ENCODE assay signal across 22 cellular contexts in the genomic region with DNA sequence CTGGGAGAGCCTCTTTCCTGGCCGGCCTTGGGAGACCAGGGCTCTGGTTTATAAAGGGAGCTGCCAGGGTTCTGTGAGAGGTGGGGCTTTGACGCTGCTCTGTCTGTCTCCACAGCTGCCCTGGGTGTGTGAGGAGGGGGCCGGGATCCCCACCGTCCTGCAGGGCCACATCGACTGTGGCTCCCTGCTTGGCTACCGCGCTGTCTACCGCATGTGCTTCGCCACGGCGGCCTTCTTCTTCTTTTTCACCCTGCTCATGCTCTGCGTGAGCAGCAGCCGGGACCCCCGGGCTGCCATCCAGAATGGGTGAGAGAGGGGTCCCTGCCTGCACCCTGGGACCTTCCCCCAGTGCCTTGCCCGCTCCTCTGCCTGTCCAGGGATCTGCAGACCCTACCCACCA. TPM values are rescaled to one million over a fixed set of nuclear protein-coding genes. Genes with fewer than 3 reads are reported as not detected.
A peak's percentile ranks its signal among the peaks of the same experiment; 100 is the strongest.
DNase-seq lines count a peak whose midpoint lies in the region; ATAC-seq, FAIRE-seq and TF ChIP-seq lines count a peak whose summit lies in the region.
"Had no signal": no experiment of that assay in that cellular context is flagged by ENCODE, and none has a peak within 500 bp of the region (broad histone marks: within the 10 kb centered on the region; RNA-seq: fewer than 3 reads in every experiment).

No MANE protein-coding gene starts in this region.

- H3K4me3 ChIP-seq in BLaER1 (peak overlapping the region; percentile 53; the same call in 1 of the 2 replicates), Karpas-422 (ENCODE audit: low read length) (peak overlapping the region; percentile 53), GM12878 (no peak overlapping the region), osteoblast (ENCODE audit: insufficient read depth, low read length) (no peak overlapping the region), kidney (ENCODE audit: low read length in 2 of 2) (no peak overlapping the region), mesenchymal stem cell (ENCODE audit: insufficient read depth in 1 of 2, low read depth in 1 of 2, low read length in 2 of 2) (no peak overlapping the region)

- H3K27ac ChIP-seq in BLaER1: peak overlapping the region; percentile 87
- no peak overlapping the region for H3K27ac ChIP-seq in Karpas-422 (ENCODE audit: low read length)
- no peak overlapping the region for H3K27ac ChIP-seq in GM12878 (ENCODE audit: control insufficient read depth, insufficient read depth)
- H3K27ac ChIP-seq in osteoblast (ENCODE audit: low read depth, low read length): no peak overlapping the region
- H3K27ac ChIP-seq in kidney (ENCODE audit: low read depth in 2 of 2, low read length in 2 of 2): no peak overlapping the region
- no peak overlapping the region for H3K27ac ChIP-seq in mesenchymal stem cell (ENCODE audit: low read length, poor library complexity, severe bottlenecking)

- no peak overlapping the region for H3K4ac ChIP-seq in mesenchymal stem cell (ENCODE audit: low read depth in 1 of 2, low read length in 2 of 2)

- ATAC-seq in GM12878 (no peak), GM19395 (IDR thresholded peaks at IDR 0.05; ENCODE audit: unreplicated experiment) (no peak)
- ATAC-seq: HCT116, PC-3, SK-N-SH treated with all-trans-retinoic acid at 6 μM for 48 hours had no signal

- no peak overlapping the region for H3K18ac ChIP-seq in mesenchymal stem cell (ENCODE audit: low read depth in 1 of 2, low read length in 2 of 2)

- H2BK5ac ChIP-seq in mesenchymal stem cell (ENCODE audit: low read depth, low read length, poor library complexity, severe bottlenecking): no peak overlapping the region

- DNase-seq in Karpas-422: no peak
- DNase-seq in GM12878 (ENCODE audit: low read depth, low spot score): no peak
- peak; percentile 73 for DNase-seq in osteoblast (ENCODE audit: insufficient read length, low spot score, missing footprints)
- DNase-seq in kidney: no peak
- DNase-seq in nucleus accumbens (lab: John Stamatoyannopoulos, UW): no peak
- DNase-seq in mesenchymal stem cell: no peak
- DNase-seq: AML-193, DMS79, KG1, NCI-H1694 treated with DMSO at 0.1 percent for 48 hours, NCI-H2081 treated with DMSO at 0.1 percent for 48 hours, NCI-H446 treated with DMSO at 0.1 percent for 48 hours, NCI-H526 treated with DMSO at 0.1 percent for 48 hours, PC-3, RPMI8226 had no signal

- H4K8ac ChIP-seq in mesenchymal stem cell (ENCODE audit: low read length): no peak overlapping the region

- no peak for TF ChIP-seq RAD21 in GM12878 (IDR thresholded peaks at IDR 0.05; ENCODE audit: insufficient read depth, low read depth, low read length)

- H4K91ac ChIP-seq in mesenchymal stem cell (ENCODE audit: low read length): no peak overlapping the region

- H3K4me2 ChIP-seq in BLaER1: peak overlapping the region; percentile 95
- peak overlapping the region; percentile 72 for H3K4me2 ChIP-seq in Karpas-422 (ENCODE audit: low read depth, low read length, poor library complexity, severe bottlenecking)
- no peak overlapping the region for H3K4me2 ChIP-seq in GM12878 (ENCODE audit: control insufficient read depth, insufficient read depth)
- H3K4me2 ChIP-seq in osteoblast (ENCODE audit: insufficient read depth, low read length): no peak overlapping the region
- no peak overlapping the region for H3K4me2 ChIP-seq in mesenchymal stem cell (ENCODE audit: low read length, poor library complexity, severe bottlenecking)

- no peak overlapping the region for H2BK15ac ChIP-seq in mesenchymal stem cell (ENCODE audit: low read depth, poor library complexity, severe bottlenecking)

- RAD21 ChIA-PET in GM12878 (lab: Charles Lee; ENCODE audit: unreplicated experiment): interaction anchor here (0.9 to 9.6 kb wide), 4 partner anchors 29 to 127 kb away, joined by 3 to 99 read pairs (median 52); no protein-coding TSS in a partner anchor

- H3K79me1 ChIP-seq in mesenchymal stem cell (replicated peaks; ENCODE audit: low read length, poor library complexity, severe bottlenecking): no peaks in the 10 kb centered on the region

- H4K20me1 ChIP-seq in BLaER1 (no peaks in the 10 kb centered on the region), Karpas-422 (ENCODE audit: insufficient read depth, low read depth, low read length) (no peaks in the 10 kb centered on the region), GM12878 (ENCODE audit: control insufficient read depth, insufficient read depth) (no peaks in the 10 kb centered on the region), osteoblast (ENCODE audit: insufficient read depth, low read length) (peaks cover 33% of the 10 kb centered on the region)

- CTCF ChIA-PET in GM12878 (lab: Yijun Ruan, JAX): interaction anchor here (1.0 to 10.6 kb wide), 8 partner anchors 16 to 125 kb away, joined by 3 to 204 read pairs (median 28); no protein-coding TSS in a partner anchor

- intact Hi-C loops in GM12878 (cut with micrococcal nuclease; ENCODE audit: unreplicated experiment) (no loop called here), kidney (cut with DNase I) (loop anchor here (10.0 kb wide), 1 partner anchor 240 kb away; no protein-coding TSS in a partner anchor)

- BruUV-seq in GM12878 (replicated peaks; lab: Mats Ljungman, UMichigan): no TSS peak

- H3K79me2 ChIP-seq in Karpas-422 (ENCODE audit: low read length) (no peaks in the 10 kb centered on the region), GM12878 (ENCODE audit: control insufficient read depth, insufficient read depth, low read length) (no peaks in the 10 kb centered on the region), osteoblast (ENCODE audit: insufficient read depth, low read length) (peaks cover 46% of the 10 kb centered on the region)

- no peak overlapping the region for H2AK5ac ChIP-seq in mesenchymal stem cell (ENCODE audit: low read length, severe bottlenecking)

- H2BK12ac ChIP-seq in mesenchymal stem cell (ENCODE audit: low read length in 2 of 2): no peak overlapping the region

- H3K4me1 ChIP-seq in BLaER1 (peaks cover 65% of the 10 kb centered on the region), Karpas-422 (ENCODE audit: low read length) (peaks cover 43% of the 10 kb centered on the region), GM12878 (ENCODE audit: control insufficient read depth, insufficient read depth, low read length) (peaks cover 11% of the 10 kb centered on the region), osteoblast (ENCODE audit: insufficient read depth, low read length) (peaks cover 10% of the 10 kb centered on the region), kidney (ENCODE audit: control insufficient read depth in 1 of 2, insufficient read depth in 1 of 2, low read depth in 1 of 2, low read length in 2 of 2) (peaks cover 6 to 10% of the 10 kb centered on the region in 2 donors), mesenchymal stem cell (ENCODE audit: control insufficient read depth, insufficient read depth, low read depth, low read length) (peaks cover 5% of the 10 kb centered on the region)

- H3K23ac ChIP-seq in mesenchymal stem cell (ENCODE audit: low read length in 2 of 2): no peak overlapping the region

- no peak for TF ChIP-seq POLR2A in GM12878 (IDR thresholded peaks at IDR 0.05; ENCODE audit: low read depth, low read length)

- H3K9me3 ChIP-seq in BLaER1 (no peaks in the 10 kb centered on the region), Karpas-422 (ENCODE audit: low read length) (no peaks in the 10 kb centered on the region), GM12878 (replicated peaks; ENCODE audit: control insufficient read depth, insufficient read depth, low read length) (no peaks in the 10 kb centered on the region), osteoblast (ENCODE audit: low read depth, low read length) (no peaks in the 10 kb centered on the region), kidney (ENCODE audit: control insufficient read depth in 1 of 2, low read length in 2 of 2) (no peaks in the 10 kb centered on the region), mesenchymal stem cell (ENCODE audit: control insufficient read depth, low read length) (no peaks in the 10 kb centered on the region)

- FAIRE-seq in GM12878 (lab: Jason Lieb, UNC) (no peak), kidney (lab: Jason Lieb, UNC) (no peak)
- FAIRE-seq: H1 had no signal

- H3K9me2 ChIP-seq in Karpas-422 (replicated peaks; ENCODE audit: insufficient read depth, low read length): no peaks in the 10 kb centered on the region

- H2AFZ ChIP-seq in Karpas-422 (ENCODE audit: low read length) (no peak overlapping the region), GM12878 (ENCODE audit: control insufficient read depth, low read depth, low read length) (no peak overlapping the region), osteoblast (ENCODE audit: low read length) (no peak overlapping the region), mesenchymal stem cell (ENCODE audit: low read depth, low read length) (no peak overlapping the region)

- in situ Hi-C loops in GM12878 (cut with MboI): loop anchor here (10.0 kb wide), 2 partner anchors 120 to 240 kb away; no protein-coding TSS in a partner anchor

- H3K27me3 ChIP-seq in BLaER1 (no peaks in the 10 kb centered on the region), Karpas-422 (ENCODE audit: low read length) (no peaks in the 10 kb centered on the region), GM12878 (replicated peaks in 1 of 2; ENCODE audit: control insufficient read depth in 2 of 2, insufficient read depth in 2 of 2, low read length in 1 of 2) (no peaks in the 10 kb centered on the region), osteoblast (ENCODE audit: insufficient read depth, low read length) (no peaks in the 10 kb centered on the region), mesenchymal stem cell (ENCODE audit: control insufficient read depth in 1 of 2, insufficient read depth in 1 of 2, low read length in 2 of 2) (no peaks in the 10 kb centered on the region)

- SMC1A ChIA-PET in GM12878 (lab: Charles Lee; ENCODE audit: uncharacterized antibody, unreplicated experiment): interaction anchor here (1.1 to 9.5 kb wide), 8 partner anchors 17 to 124 kb away, joined by 3 to 135 read pairs (median 12); no protein-coding TSS in a partner anchor

- 90% methylated on average over 14 of the region's 15 CpGs for WGBS in GM12878 (ENCODE audit: insufficient coverage, insufficient replicate concordance, low lambda C conversion rate, missing lambda C conversion rate)
- 86% methylated on average over 15 of the region's 15 CpGs for WGBS in mesenchymal stem cell

- peak overlapping the region in 1 of 2 experiments; percentile 49 for H3K14ac ChIP-seq in mesenchymal stem cell (ENCODE audit: low read length in 2 of 2)

- POLR2A ChIA-PET in GM12878 (lab: Charles Lee): interaction anchor here (0.6 to 2.6 kb wide), 6 partner anchors 16 to 412 kb away, joined by 3 to 16 read pairs (median 7); no protein-coding TSS in a partner anchor

- no peak for TF ChIP-seq EP300 in GM12878 (IDR thresholded peaks at IDR 0.05; ENCODE audit: borderline replicate concordance in 1 of 2, control insufficient read depth in 1 of 2, low read depth in 2 of 2, low read length in 2 of 2)

- TF ChIP-seq CTCF in GM12878 (IDR thresholded peaks at IDR 0.05 in 2 of 3, conservative IDR thresholded peaks at IDR 0.05 in 1 of 3; ENCODE audit: control insufficient read depth in 2 of 3, extremely low read depth in 1 of 3, insufficient read depth in 1 of 3, low read depth in 3 of 3, low read length in 3 of 3) (no peak), osteoblast (IDR thresholded peaks at IDR 0.05; ENCODE audit: extremely low read depth, low read depth, low read length) (no peak), kidney (IDR thresholded peaks at IDR 0.05; ENCODE audit: borderline replicate concordance, extremely low read depth, insufficient read depth) (no peak)

- H3K36me3 ChIP-seq in BLaER1: no peaks in the 10 kb centered on the region; the same call in 1 of the 2 replicates
- H3K36me3 ChIP-seq in Karpas-422 (ENCODE audit: insufficient read depth, low read length): no peaks in the 10 kb centered on the region
- H3K36me3 ChIP-seq in GM12878 (ENCODE audit: control insufficient read depth in 2 of 2, insufficient read depth in 2 of 2, low read length in 1 of 2): no peaks in the 10 kb centered on the region; a peak in 1 of 4 replicates
- peaks cover 37% of the 10 kb centered on the region for H3K36me3 ChIP-seq in osteoblast (ENCODE audit: insufficient read depth, low read length)
- peaks cover 3 to 31% of the 10 kb centered on the region in 2 donors for H3K36me3 ChIP-seq in kidney (ENCODE audit: control insufficient read depth in 1 of 2, insufficient read depth in 2 of 2, low read length in 2 of 2)
- peaks cover 16 to 23% of the 10 kb centered on the region in 2 experiments for H3K36me3 ChIP-seq in mesenchymal stem cell (ENCODE audit: control insufficient read depth in 1 of 2, insufficient read depth in 2 of 2, low read depth in 1 of 2, low read length in 2 of 2)

- H3K9ac ChIP-seq in BLaER1 (peak overlapping the region; percentile 67), Karpas-422 (ENCODE audit: low read length) (peak overlapping the region; percentile 59), GM12878 (ENCODE audit: control insufficient read depth, insufficient read depth, low read length) (no peak overlapping the region), kidney (ENCODE audit: low read length in 2 of 2) (no peak overlapping the region), mesenchymal stem cell (ENCODE audit: low read length) (no peak overlapping the region)

- no peak overlapping the region for H2BK120ac ChIP-seq in mesenchymal stem cell (ENCODE audit: low read depth, low read length)

RNA-seq across cellular contexts. Expression of a gene that starts 11.6 kb away (rescaled TPM):
- total RNA-seq in Karpas-422 (2014; rRNA removed; shearing (Covaris generic); ENCODE audit: low replicate concordance): 2.7 and 3.2 TPM in 2 replicates
- total RNA-seq in GM12878 (2013; cell fraction: nucleolus; rRNA removed): 0.24 TPM in 1 of 2 replicates, not detected in the other
- total RNA-seq in GM12878 (2014; rRNA removed) (0.11 and 0.45 TPM in 2 replicates), GM12878 (2014; rRNA removed; fragmentation: Illumina TruSeq; extraction: Trizol) (0.22 and 0.28 TPM in 2 replicates), GM12878 (2021) (0.54 and 0.82 TPM in 2 replicates), osteoblast (10.9 and 22.4 TPM in 2 replicates), kidney (126 TPM)
- 0.41 TPM for polyA plus RNA-seq in GM12878 (2011; ENCODE audit: low read depth)
- polyA plus RNA-seq in GM12878 (2011; rRNA removed) (2.5 and 9.4 TPM in 2 replicates), GM12878 (2014; fragmentation: Illumina TruSeq; extraction: Trizol) (0.32 TPM in 1 of 2 replicates, not detected in the other), GM12878 (2014; fragmentation: Nextera tagmentation; extraction: Ambion mirVana) (under 1 TPM; 0.02 to 0.05 TPM), GM12878 (2014; rRNA removed) (0.72 and 1.0 TPM in 2 replicates), GM12878 (2016; fragmentation: Nextera tagmentation; extraction: Ambion mirVana) (under 1 TPM; 0.72 to 0.88 TPM), kidney (ENCODE audit: insufficient read depth, low read depth, low replicate concordance) (99.2 TPM)
- polyA plus RNA-seq in GM12878 (2011; cell fraction: cytosol; rRNA removed): 15.6 and 18.0 TPM in 2 replicates
- polyA plus RNA-seq in GM12878 (2011; cell fraction: nucleus; rRNA removed): 18.3 and 23.5 TPM in 2 replicates
- 1.3 and 1.9 TPM in 2 replicates for polyA plus RNA-seq in GM12878 (2012)
- 9.0 and 14.5 TPM in 2 replicates for polyA minus RNA-seq in GM12878 (2011; rRNA and poly(A)+ RNA removed)
- 5.4 and 6.8 TPM in 2 replicates for polyA minus RNA-seq in GM12878 (2011; cell fraction: cytosol; rRNA and poly(A)+ RNA removed)
- polyA minus RNA-seq in GM12878 (2011; cell fraction: nucleus; rRNA and poly(A)+ RNA removed): 9.2 and 15.2 TPM in 2 replicates
- polyA plus RNA-seq in mesenchymal stem cell (2013, experiment 1 of 2): 39.9 TPM
- 39.4 TPM for polyA plus RNA-seq in mesenchymal stem cell (2013, experiment 2 of 2)

RNA-seq across cellular contexts. Expression of a gene that starts 51.7 kb away (rescaled TPM):
- total RNA-seq in Karpas-422 (2014; rRNA removed; shearing (Covaris generic); ENCODE audit: low replicate concordance): not detected in 2 replicates
- 0.95 and 1.2 TPM in 2 replicates for total RNA-seq in GM12878 (2013; cell fraction: nucleolus; rRNA removed)
- 0.33 and 0.62 TPM in 2 replicates for total RNA-seq in GM12878 (2014; rRNA removed)
- total RNA-seq in GM12878 (2014; rRNA removed; fragmentation: Illumina TruSeq; extraction: Trizol): 0.36 and 0.64 TPM in 2 replicates
- total RNA-seq in GM12878 (2021): 0.43 TPM in 1 of 2 replicates, not detected in the other
- polyA plus RNA-seq in GM12878 (2011; ENCODE audit: low read depth): 9.4 TPM
- polyA plus RNA-seq in GM12878 (2011; rRNA removed): 0.39 and 0.43 TPM in 2 replicates
- 0.37 TPM in 2 replicates for polyA plus RNA-seq in GM12878 (2011; cell fraction: cytosol; rRNA removed)
- polyA plus RNA-seq in GM12878 (2011; cell fraction: nucleus; rRNA removed): 0.49 TPM in 1 of 2 replicates, not detected in the other
- polyA plus RNA-seq in GM12878 (2012): 12.6 and 13.4 TPM in 2 replicates
- polyA plus RNA-seq in GM12878 (2014; fragmentation: Illumina TruSeq; extraction: Trizol): 0.44 and 0.82 TPM in 2 replicates
- polyA plus RNA-seq in GM12878 (2014; fragmentation: Nextera tagmentation; extraction: Ambion mirVana): 1 to 10 TPM in 1 of 2 experiments, under 1 TPM in 1; 0.72 to 1.2 TPM
- polyA plus RNA-seq in GM12878 (2014; rRNA removed): 0.59 and 1.1 TPM in 2 replicates
- polyA plus RNA-seq in GM12878 (2016; fragmentation: Nextera tagmentation; extraction: Ambion mirVana): 1 to 10 TPM in 1 of 2 experiments, not detected in 1; 1.1 TPM
- 0.93 TPM in 1 of 2 replicates, not detected in the other for polyA minus RNA-seq in GM12878 (2011; rRNA and poly(A)+ RNA removed)
- not detected in 2 replicates for polyA minus RNA-seq in GM12878 (2011; cell fraction: cytosol; rRNA and poly(A)+ RNA removed)
- polyA minus RNA-seq in GM12878 (2011; cell fraction: nucleus; rRNA and poly(A)+ RNA removed): not detected in 2 replicates
- 28.6 and 38.0 TPM in 2 replicates for total RNA-seq in osteoblast
- total RNA-seq in kidney: 25.0 TPM
- 542 TPM for polyA plus RNA-seq in kidney (ENCODE audit: insufficient read depth, low read depth, low replicate concordance)
- polyA plus RNA-seq in mesenchymal stem cell (2013, experiment 1 of 2): 101 TPM
- 104 TPM for polyA plus RNA-seq in mesenchymal stem cell (2013, experiment 2 of 2)
- total RNA-seq: HT1080; T-helper 1 cell treated with Interleukin-12 subunit alpha and Interleukin-12 subunit beta and Interleukin-4 antibody, amounts not matched to agents 30 ng/mL and 1 ng/mL, for 36 hours had no signal

Comparison
In these comparisons a context has a peak if more than half of its experiments do, and no peak if none do; other contexts are left out.
1. H3K4me2 ChIP-seq: peak in BLaER1 (single experiment) and Karpas-422 (single experiment); none in GM12878 (single experiment), osteoblast (single experiment) and mesenchymal stem cell (single experiment).
2. H3K4me3 ChIP-seq: peak in BLaER1 (single experiment) and Karpas-422 (single experiment); none in GM12878 (single experiment), osteoblast (single experiment), kidney (0 of 2) and mesenchymal stem cell (0 of 2).
3. H3K9ac ChIP-seq: peak in BLaER1 (single experiment) and Karpas-422 (single experiment); none in GM12878 (single experiment), kidney (0 of 2) and mesenchymal stem cell (single experiment).
4. RNA of a gene that starts 51.7 kb away (total RNA-seq): 28.6 to 38.0 TPM in osteoblast and 25.0 TPM in kidney (single experiment); 0.33 to 1.2 TPM in GM12878 and not detected in Karpas-422; every median in the first group is over 10 times any median in the second.